ENCODE assay signal across 8 cellular contexts in genomic region chr1:156505679-156506298, GRCh38. TPM values are rescaled to one million over a fixed set of nuclear protein-coding genes. Genes with fewer than 3 reads are reported as not detected.
DNase-seq lines count a peak whose midpoint lies in the region; ATAC-seq lines count a peak whose summit lies in the region.

No MANE protein-coding gene starts in this region.

- no peak for DNase-seq in activated CD8-positive, alpha-beta T cell treated with anti-CD3 and anti-CD28 coated beads, Interleukin-2, amount 10 ng/mL, durations not matched to agents 7 days and 5 days
- DNase-seq in immature natural killer cell (no peak), A172 (ENCODE audit: low spot score) (no peak)
- no peak for DNase-seq in stimulated activated naive B cell treated with anti-CD40 and anti-IgM and Interleukin-4, amounts not matched to agents 10 μg/mL and 1 μg/mL and 100 μg/mL, for 72 hours

- peaks cover 4% of the 10 kb centered on the region; the same call in 1 of the 2 replicates for H3K27me3 ChIP-seq in HUES48 (ENCODE audit: control insufficient read depth, insufficient read depth, low read length)

- H3K4me3 ChIP-seq in HUES48 (ENCODE audit: low read depth, low read length), result peak overlapping the region; percentile 54; the same call in 1 of the 2 replicates

- H3K4me1 Mint-ChIP-seq in activated CD8-positive, alpha-beta T cell treated with anti-CD3 and anti-CD28 coated beads, Interleukin-2, amount 10 ng/mL, durations not matched to agents 7 days and 5 days (ENCODE audit: low read depth), result peaks cover 78% of the 10 kb centered on the region
- peaks cover 73 to 78% of the 10 kb centered on the region in 2 donors for H3K4me1 Mint-ChIP-seq in immature natural killer cell
- peaks cover 50 to 54% of the 10 kb centered on the region in 2 donors for H3K4me1 Mint-ChIP-seq in stimulated activated naive B cell treated with anti-CD40 and anti-IgM and Interleukin-4, amounts not matched to agents 10 μg/mL and 1 μg/mL and 100 μg/mL, for 72 hours

- H3K27ac ChIP-seq in HUES48 (ENCODE audit: low read depth, low read length), result peak overlapping the region; percentile 88

- no peaks in the 10 kb centered on the region for H3K9me3 ChIP-seq in HUES48 (ENCODE audit: control insufficient read depth, insufficient read depth, low read length)

- peak overlapping the region; percentile 68 for H3K4me3 Mint-ChIP-seq in activated CD8-positive, alpha-beta T cell treated with anti-CD3 and anti-CD28 coated beads, Interleukin-2, amount 10 ng/mL, durations not matched to agents 7 days and 5 days
- H3K4me3 Mint-ChIP-seq in immature natural killer cell, result peak overlapping the region; percentile 71 to 88 (median 81)
- H3K4me3 Mint-ChIP-seq in stimulated activated naive B cell treated with anti-CD40 and anti-IgM and Interleukin-4, amounts not matched to agents 10 μg/mL and 1 μg/mL and 100 μg/mL, for 72 hours, result peak overlapping the region; percentile 73 to 79

- no peaks in the 10 kb centered on the region for H3K9me3 Mint-ChIP-seq in activated CD8-positive, alpha-beta T cell treated with anti-CD3 and anti-CD28 coated beads, Interleukin-2, amount 10 ng/mL, durations not matched to agents 7 days and 5 days (ENCODE audit: insufficient read depth)
- H3K9me3 Mint-ChIP-seq in immature natural killer cell, result no peaks in the 10 kb centered on the region
- no peaks in the 10 kb centered on the region for H3K9me3 Mint-ChIP-seq in stimulated activated naive B cell treated with anti-CD40 and anti-IgM and Interleukin-4, amounts not matched to agents 10 μg/mL and 1 μg/mL and 100 μg/mL, for 72 hours

- no peak overlapping the region for H3K9ac ChIP-seq in HUES48 (ENCODE audit: low read depth, low read length)

- H3K27me3 Mint-ChIP-seq in activated CD8-positive, alpha-beta T cell treated with anti-CD3 and anti-CD28 coated beads, Interleukin-2, amount 10 ng/mL, durations not matched to agents 7 days and 5 days (ENCODE audit: low read depth), result no peaks in the 10 kb centered on the region
- peaks cover 12 to 30% (median 26%) of the 10 kb centered on the region in 3 donors for H3K27me3 Mint-ChIP-seq in immature natural killer cell (ENCODE audit: low read depth in 3 of 3)
- no peaks in the 10 kb centered on the region for H3K27me3 Mint-ChIP-seq in stimulated activated naive B cell treated with anti-CD40 and anti-IgM and Interleukin-4, amounts not matched to agents 10 μg/mL and 1 μg/mL and 100 μg/mL, for 72 hours

- peaks cover 26% of the 10 kb centered on the region for H3K4me1 ChIP-seq in HUES48 (ENCODE audit: control insufficient read depth, insufficient read depth, low read length)

- H3K36me3 ChIP-seq in HUES48 (ENCODE audit: control insufficient read depth, insufficient read depth, low read length), result no peaks in the 10 kb centered on the region

- H3K36me3 Mint-ChIP-seq in activated CD8-positive, alpha-beta T cell treated with anti-CD3 and anti-CD28 coated beads, Interleukin-2, amount 10 ng/mL, durations not matched to agents 7 days and 5 days (ENCODE audit: low read depth), result peaks cover 11% of the 10 kb centered on the region
- no peaks in the 10 kb centered on the region for H3K36me3 Mint-ChIP-seq in immature natural killer cell
- H3K36me3 Mint-ChIP-seq in stimulated activated naive B cell treated with anti-CD40 and anti-IgM and Interleukin-4, amounts not matched to agents 10 μg/mL and 1 μg/mL and 100 μg/mL, for 72 hours, result peaks cover 2 to 4% of the 10 kb centered on the region in 2 donors

- no peak for ATAC-seq in activated CD8-positive, alpha-beta T cell treated with anti-CD3 and anti-CD28 coated beads, Interleukin-2, amount 10 ng/mL, durations not matched to agents 7 days and 5 days
- no peak for ATAC-seq in stimulated activated naive B cell treated with anti-CD40 and anti-IgM and Interleukin-4, amounts not matched to agents 10 μg/mL and 1 μg/mL and 100 μg/mL, for 72 hours (replicated peaks)
- ATAC-seq in GM21786 (IDR thresholded peaks at IDR 0.05; ENCODE audit: unreplicated experiment) (no peak), GM18909 (IDR thresholded peaks at IDR 0.05; ENCODE audit: poor library complexity, unreplicated experiment) (no peak), HG02970 (IDR thresholded peaks at IDR 0.05; ENCODE audit: low FRiP score, unreplicated experiment) (no peak)

- peak overlapping the region; percentile 99 for H3K27ac Mint-ChIP-seq in activated CD8-positive, alpha-beta T cell treated with anti-CD3 and anti-CD28 coated beads, Interleukin-2, amount 10 ng/mL, durations not matched to agents 7 days and 5 days
- peak overlapping the region; percentile 98 to 100 (median 99) for H3K27ac Mint-ChIP-seq in immature natural killer cell
- peak overlapping the region; percentile 98 for H3K27ac Mint-ChIP-seq in stimulated activated naive B cell treated with anti-CD40 and anti-IgM and Interleukin-4, amounts not matched to agents 10 μg/mL and 1 μg/mL and 100 μg/mL, for 72 hours

- POLR2A ChIA-PET in activated CD8-positive, alpha-beta T cell treated with anti-CD3 and anti-CD28 coated beads, Interleukin-2, amount 10 ng/mL, durations not matched to agents 7 days and 5 days (lab: Charles Lee), result interaction anchor here (1.1 to 8.1 kb wide), 5 partner anchors 16 to 76 kb away, joined by 3 to 99 read pairs (median 7); no protein-coding TSS in a partner anchor

- CTCF ChIA-PET in activated CD8-positive, alpha-beta T cell treated with anti-CD3 and anti-CD28 coated beads, Interleukin-2, amount 10 ng/mL, durations not matched to agents 7 days and 5 days (lab: Charles Lee), result interaction anchor here (1.4 to 10.8 kb wide), 6 partner anchors 15 to 60 kb away, joined by 6 to 207 read pairs (median 21); no protein-coding TSS in a partner anchor

RNA-seq across cellular contexts. Expression of gene MEF2D, which starts 5.2 kb away (rescaled TPM):
- total RNA-seq in activated CD8-positive, alpha-beta T cell treated with anti-CD3 and anti-CD28 coated beads, Interleukin-2, amount 10 ng/mL, durations not matched to agents 7 days and 5 days, result 10 to 100 TPM; 34.8 to 40.1 TPM
- polyA plus RNA-seq in immature natural killer cell, result 10 to 100 TPM in 1 of 3 donors, 1 to 10 TPM in 2; 5.0 to 22.8 (median 6.0) TPM
- total RNA-seq in A172 (2014; rRNA removed; shearing (Covaris generic)), result 14.6 and 22.2 TPM in 2 replicates
